ENCODE assay signal across 8 cellular contexts in genomic region chr1:93848352-93848883, GRCh38. TPM values are rescaled to one million over a fixed set of nuclear protein-coding genes. Genes with fewer than 3 reads are reported as not detected.
DNase-seq lines count a peak whose midpoint lies in the region; TF ChIP-seq lines count a peak whose summit lies in the region.

No MANE protein-coding gene starts in this region.

- no peak for TF ChIP-seq CTCF in cardiac muscle cell (IDR thresholded peaks at IDR 0.05; ENCODE audit: low read depth, low read length)
- no peak for TF ChIP-seq CTCF in astrocyte of the spinal cord (IDR thresholded peaks at IDR 0.05; ENCODE audit: low read depth, low read length)

- in situ Hi-C loops in astrocyte of the spinal cord (cut with HindIII; ENCODE audit: low sequenced_read_pairs) = no loop called here

- H3K4me3 ChIP-seq in cardiac muscle cell (peak overlapping the region; percentile 75), astrocyte of the spinal cord (ENCODE audit: low read depth, low read length) (peak overlapping the region; percentile 75), mesenchymal stem cell (ENCODE audit: insufficient read depth in 1 of 2, low read depth in 1 of 2, low read length in 2 of 2) (peak overlapping the region in 1 of 2 experiments; percentile 91), urinary bladder (ENCODE audit: low read depth, low read length) (peak overlapping the region; percentile 74)

- peak overlapping the region; percentile 87 for H3K4me2 ChIP-seq in mesenchymal stem cell (ENCODE audit: low read length, poor library complexity, severe bottlenecking)

- no peak overlapping the region for H2AK5ac ChIP-seq in mesenchymal stem cell (ENCODE audit: low read length, severe bottlenecking)

- H3K14ac ChIP-seq in mesenchymal stem cell (ENCODE audit: low read length in 2 of 2) = no peak overlapping the region

- H4K8ac ChIP-seq in mesenchymal stem cell (ENCODE audit: low read length) = no peak overlapping the region

- no peak overlapping the region for H3K23ac ChIP-seq in mesenchymal stem cell (ENCODE audit: low read length in 2 of 2)

- no peak overlapping the region for H2BK12ac ChIP-seq in mesenchymal stem cell (ENCODE audit: low read length in 2 of 2)

- no peak overlapping the region for H2AFZ ChIP-seq in mesenchymal stem cell (ENCODE audit: low read depth, low read length)

- WGBS in mesenchymal stem cell = 83% methylated on average over 1 of the region's 4 CpGs
- WGBS in urinary bladder = 62% methylated on average over 4 of the region's 4 CpGs

- no peak for DNase-seq in cardiac muscle cell (ENCODE audit: low read depth in 1 of 2, low spot score in 1 of 2)
- no peak for DNase-seq in cardiac septum (ENCODE audit: low spot score)
- DNase-seq in astrocyte of the spinal cord (ENCODE audit: low read depth, low spot score) = no peak
- no peak for DNase-seq in mesenchymal stem cell
- DNase-seq in occipital lobe (lab: John Stamatoyannopoulos, UW) = no peak
- no peak for DNase-seq in stimulated activated CD4-positive, alpha-beta T cell treated with anti-CD3 and anti-CD28 coated beads, Interleukin-4, amount 100 ng/mL, for 4 hours
- no peak for DNase-seq in stimulated activated CD4-positive, alpha-beta T cell treated with anti-CD3 and anti-CD28 coated beads, Interleukin-1b, Interleukin-23, amount 100 ng/mL, for 48 hours

- H4K91ac ChIP-seq in mesenchymal stem cell (ENCODE audit: low read length) = no peak overlapping the region

- H3K27ac ChIP-seq in cardiac muscle cell = peak overlapping the region; percentile 86
- peak overlapping the region; percentile 82 for H3K27ac ChIP-seq in mesenchymal stem cell (ENCODE audit: low read length, poor library complexity, severe bottlenecking)
- no peak overlapping the region for H3K27ac ChIP-seq in urinary bladder (ENCODE audit: low read depth)

- H3K27me3 ChIP-seq in cardiac muscle cell = no peaks in the 10 kb centered on the region
- no peaks in the 10 kb centered on the region for H3K27me3 ChIP-seq in mesenchymal stem cell (ENCODE audit: control insufficient read depth in 1 of 2, insufficient read depth in 1 of 2, low read length in 2 of 2)

- H3K9me3 ChIP-seq in cardiac muscle cell (ENCODE audit: low read depth) = no peaks in the 10 kb centered on the region
- no peaks in the 10 kb centered on the region for H3K9me3 ChIP-seq in mesenchymal stem cell (ENCODE audit: control insufficient read depth, low read length)

- no peak overlapping the region for H2BK5ac ChIP-seq in mesenchymal stem cell (ENCODE audit: low read depth, low read length, poor library complexity, severe bottlenecking)

- no peak overlapping the region for H3K4ac ChIP-seq in mesenchymal stem cell (ENCODE audit: low read depth in 1 of 2, low read length in 2 of 2)

- H3K4me1 ChIP-seq in cardiac muscle cell (ENCODE audit: low read depth) (no peaks in the 10 kb centered on the region), mesenchymal stem cell (ENCODE audit: control insufficient read depth, insufficient read depth, low read depth, low read length) (peaks cover 6% of the 10 kb centered on the region), urinary bladder (ENCODE audit: insufficient read depth) (no peaks in the 10 kb centered on the region)

- no peak overlapping the region for H3K18ac ChIP-seq in mesenchymal stem cell (ENCODE audit: low read depth in 1 of 2, low read length in 2 of 2)

- no peaks in the 10 kb centered on the region for H3K36me3 ChIP-seq in cardiac muscle cell
- no peaks in the 10 kb centered on the region for H3K36me3 ChIP-seq in mesenchymal stem cell (ENCODE audit: control insufficient read depth in 1 of 2, insufficient read depth in 2 of 2, low read depth in 1 of 2, low read length in 2 of 2)
- H3K36me3 ChIP-seq in urinary bladder (ENCODE audit: insufficient read depth) = no peaks in the 10 kb centered on the region

- H3K9ac ChIP-seq in mesenchymal stem cell (ENCODE audit: low read length) = peak overlapping the region; percentile 90

- intact Hi-C loops in cardiac septum (cut with DNase I) = loop anchor here (5.0 to 10.0 kb wide), 5 partner anchors 59 to 774 kb away; partner anchors contain the start of genes CCDC18, DR1, GCLM and MTF2

- H2BK15ac ChIP-seq in mesenchymal stem cell (ENCODE audit: low read depth, poor library complexity, severe bottlenecking) = no peak overlapping the region

- no peak overlapping the region for H2BK120ac ChIP-seq in mesenchymal stem cell (ENCODE audit: low read depth, low read length)

- H3K79me1 ChIP-seq in mesenchymal stem cell (replicated peaks; ENCODE audit: low read length, poor library complexity, severe bottlenecking) = no peaks in the 10 kb centered on the region

RNA-seq across cellular contexts. Expression of gene DNTTIP2, which starts 30.6 kb away (rescaled TPM):
- 10.4 and 13.9 TPM in 2 replicates for total RNA-seq in cardiac muscle cell
- 38.5 and 64.0 TPM in 2 replicates for polyA plus RNA-seq in cardiac muscle cell
- total RNA-seq in cardiac septum = 41.8 TPM
- polyA plus RNA-seq in mesenchymal stem cell (2013, experiment 1 of 2) = 56.4 TPM
- polyA plus RNA-seq in mesenchymal stem cell (2013, experiment 2 of 2) = 56.9 TPM
- total RNA-seq in urinary bladder = 42.9 TPM
- polyA plus RNA-seq in urinary bladder = 28.4 TPM
- 38.4 TPM for total RNA-seq in occipital lobe
